Comparison of ENCODE assay signal across 1 cellular context in the genomic region with DNA sequence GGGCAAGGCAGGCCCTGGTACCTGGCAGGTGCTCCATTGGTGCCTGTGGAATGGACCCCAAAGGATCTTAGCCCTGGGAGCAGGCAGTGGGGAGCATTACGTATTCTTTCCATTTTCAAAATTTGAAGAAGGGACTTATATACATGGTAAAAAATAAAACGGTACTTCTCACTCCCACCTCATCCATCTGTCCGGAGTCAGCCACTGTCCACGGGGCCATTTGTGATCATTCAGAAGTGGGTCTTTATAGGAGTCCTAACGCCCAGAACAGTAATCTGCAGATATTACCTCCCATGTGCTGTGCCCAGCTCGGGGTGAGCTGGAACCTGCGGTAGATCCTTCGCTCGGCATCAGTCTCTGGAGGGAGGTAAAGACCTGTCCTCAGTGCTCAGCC.
TF ChIP-seq lines count a peak whose summit lies in the region.

No MANE protein-coding gene starts in this region.

TF ChIP-seq in SK-N-SH treated with all-trans-retinoic acid at 6 μM for 48 hours, 23 proteins besides CTCF, POLR2A, EP300 and RAD21 (continued from another document):
- TF ChIP-seq, protein P1, sequence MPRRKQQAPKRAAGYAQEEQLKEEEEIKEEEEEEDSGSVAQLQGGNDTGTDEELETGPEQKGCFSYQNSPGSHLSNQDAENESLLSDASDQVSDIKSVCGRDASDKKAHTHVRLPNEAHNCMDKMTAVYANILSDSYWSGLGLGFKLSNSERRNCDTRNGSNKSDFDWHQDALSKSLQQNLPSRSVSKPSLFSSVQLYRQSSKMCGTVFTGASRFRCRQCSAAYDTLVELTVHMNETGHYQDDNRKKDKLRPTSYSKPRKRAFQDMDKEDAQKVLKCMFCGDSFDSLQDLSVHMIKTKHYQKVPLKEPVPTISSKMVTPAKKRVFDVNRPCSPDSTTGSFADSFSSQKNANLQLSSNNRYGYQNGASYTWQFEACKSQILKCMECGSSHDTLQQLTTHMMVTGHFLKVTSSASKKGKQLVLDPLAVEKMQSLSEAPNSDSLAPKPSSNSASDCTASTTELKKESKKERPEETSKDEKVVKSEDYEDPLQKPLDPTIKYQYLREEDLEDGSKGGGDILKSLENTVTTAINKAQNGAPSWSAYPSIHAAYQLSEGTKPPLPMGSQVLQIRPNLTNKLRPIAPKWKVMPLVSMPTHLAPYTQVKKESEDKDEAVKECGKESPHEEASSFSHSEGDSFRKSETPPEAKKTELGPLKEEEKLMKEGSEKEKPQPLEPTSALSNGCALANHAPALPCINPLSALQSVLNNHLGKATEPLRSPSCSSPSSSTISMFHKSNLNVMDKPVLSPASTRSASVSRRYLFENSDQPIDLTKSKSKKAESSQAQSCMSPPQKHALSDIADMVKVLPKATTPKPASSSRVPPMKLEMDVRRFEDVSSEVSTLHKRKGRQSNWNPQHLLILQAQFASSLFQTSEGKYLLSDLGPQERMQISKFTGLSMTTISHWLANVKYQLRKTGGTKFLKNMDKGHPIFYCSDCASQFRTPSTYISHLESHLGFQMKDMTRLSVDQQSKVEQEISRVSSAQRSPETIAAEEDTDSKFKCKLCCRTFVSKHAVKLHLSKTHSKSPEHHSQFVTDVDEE (CRISPR knock-in tag; IDR thresholded peaks at IDR 0.05), result no peak
- TF ChIP-seq GLIS3 (CRISPR knock-in tag; IDR thresholded peaks at IDR 0.05) (no peak), ZC3H10 (CRISPR knock-in tag; IDR thresholded peaks at IDR 0.05) (no peak), ZNF8 (CRISPR knock-in tag; IDR thresholded peaks at IDR 0.05) (no peak), ZNF565 (CRISPR knock-in tag; conservative IDR thresholded peaks at IDR 0.05; ENCODE audit: low read depth) (no peak), ESRRG (CRISPR knock-in tag; IDR thresholded peaks at IDR 0.05) (no peak), ARNTL (CRISPR knock-in tag; IDR thresholded peaks at IDR 0.05; ENCODE audit: borderline replicate concordance, low read depth) (no peak), CSDC2 (CRISPR knock-in tag; IDR thresholded peaks at IDR 0.05) (no peak), ZFP3 (CRISPR knock-in tag; IDR thresholded peaks at IDR 0.05) (no peak), ISL1 (CRISPR knock-in tag; IDR thresholded peaks at IDR 0.05) (no peak)
- TF ChIP-seq, protein P2, sequence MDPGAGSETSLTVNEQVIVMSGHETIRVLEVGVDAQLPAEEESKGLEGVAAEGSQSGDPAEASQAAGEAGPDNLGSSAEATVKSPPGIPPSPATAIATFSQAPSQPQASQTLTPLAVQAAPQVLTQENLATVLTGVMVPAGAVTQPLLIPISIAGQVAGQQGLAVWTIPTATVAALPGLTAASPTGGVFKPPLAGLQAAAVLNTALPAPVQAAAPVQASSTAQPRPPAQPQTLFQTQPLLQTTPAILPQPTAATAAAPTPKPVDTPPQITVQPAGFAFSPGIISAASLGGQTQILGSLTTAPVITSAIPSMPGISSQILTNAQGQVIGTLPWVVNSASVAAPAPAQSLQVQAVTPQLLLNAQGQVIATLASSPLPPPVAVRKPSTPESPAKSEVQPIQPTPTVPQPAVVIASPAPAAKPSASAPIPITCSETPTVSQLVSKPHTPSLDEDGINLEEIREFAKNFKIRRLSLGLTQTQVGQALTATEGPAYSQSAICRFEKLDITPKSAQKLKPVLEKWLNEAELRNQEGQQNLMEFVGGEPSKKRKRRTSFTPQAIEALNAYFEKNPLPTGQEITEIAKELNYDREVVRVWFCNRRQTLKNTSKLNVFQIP (CRISPR knock-in tag; IDR thresholded peaks at IDR 0.05; ENCODE audit: borderline replicate concordance, low read depth), result no peak
TF ChIP-seq in SK-N-SH treated with all-trans-retinoic acid at 6 μM for 48 hours: peak in this region for 0.
